Comparison of ENCODE assay signal across 11 cellular contexts in genomic region chrX:143632625-143633387, GRCh38. TPM values are rescaled to one million over a fixed set of nuclear protein-coding genes. Genes with fewer than 3 reads are reported as not detected.
A peak's percentile ranks its signal among the peaks of the same experiment; 100 is the strongest.
DNase-seq lines count a peak whose midpoint lies in the region; ATAC-seq and TF ChIP-seq lines count a peak whose summit lies in the region.
"Had no signal": no experiment of that assay in that cellular context is flagged by ENCODE, and none has a peak within 500 bp of the region (broad histone marks: within the 10 kb centered on the region; RNA-seq: fewer than 3 reads in every experiment).

No MANE protein-coding gene starts in this region.

- H3K36me3 ChIP-seq in SK-N-MC (ENCODE audit: insufficient read depth, low read length) (no peaks in the 10 kb centered on the region), subcutaneous abdominal adipose tissue (ENCODE audit: control insufficient read depth in 5 of 5, insufficient read depth in 5 of 5, low read length in 5 of 5) (no peaks in the 10 kb centered on the region)
- H3K36me3 ChIP-seq: SJSA1 had no signal

- peak overlapping the region; percentile 39 for H3K27ac Mint-ChIP-seq in activated CD8-positive, alpha-beta T cell treated with anti-CD3 and anti-CD28 coated beads, Interleukin-2, amount 10 ng/mL, durations not matched to agents 7 days and 5 days
- H3K27ac Mint-ChIP-seq in activated CD8-positive, alpha-beta T cell treated with anti-CD3 and anti-CD28 coated beads for 36 hours: no peak overlapping the region

- ATAC-seq in activated CD8-positive, alpha-beta T cell treated with anti-CD3 and anti-CD28 coated beads, Interleukin-2, amount 10 ng/mL, durations not matched to agents 7 days and 5 days: no peak
- no peak for ATAC-seq in activated CD8-positive, alpha-beta T cell treated with anti-CD3 and anti-CD28 coated beads for 36 hours
- ATAC-seq in esophagus mucosa: no peak

- peaks cover 0 to 22% (median 18%) of the 10 kb centered on the region in 5 donors for H3K4me1 ChIP-seq in subcutaneous abdominal adipose tissue (ENCODE audit: control insufficient read depth in 5 of 5, insufficient read depth in 5 of 5, low read length in 5 of 5)
- H3K4me1 ChIP-seq: SJSA1 had no signal

- peaks cover 10% of the 10 kb centered on the region for H3K27me3 Mint-ChIP-seq in activated CD8-positive, alpha-beta T cell treated with anti-CD3 and anti-CD28 coated beads, Interleukin-2, amount 10 ng/mL, durations not matched to agents 7 days and 5 days (ENCODE audit: low read depth)
- peaks cover 14% of the 10 kb centered on the region for H3K27me3 Mint-ChIP-seq in activated CD8-positive, alpha-beta T cell treated with anti-CD3 and anti-CD28 coated beads for 36 hours

- no peaks in the 10 kb centered on the region for H3K9me3 ChIP-seq in SK-N-MC (ENCODE audit: low read depth, low read length)
- no peaks in the 10 kb centered on the region for H3K9me3 ChIP-seq in iPS-18c (ENCODE audit: control insufficient read depth, insufficient read depth, low read length)
- no peaks in the 10 kb centered on the region for H3K9me3 ChIP-seq in subcutaneous abdominal adipose tissue (ENCODE audit: control insufficient read depth in 5 of 5, low read length in 5 of 5)
- H3K9me3 ChIP-seq: SJSA1 had no signal

- H3K27me3 ChIP-seq in subcutaneous abdominal adipose tissue (ENCODE audit: control insufficient read depth in 5 of 5, insufficient read depth in 4 of 5, low read length in 5 of 5): peaks cover 3 to 24% (median 11%) of the 10 kb centered on the region in 5 donors
- H3K27me3 ChIP-seq: SJSA1 had no signal

- H3K9me3 Mint-ChIP-seq in activated CD8-positive, alpha-beta T cell treated with anti-CD3 and anti-CD28 coated beads, Interleukin-2, amount 10 ng/mL, durations not matched to agents 7 days and 5 days (ENCODE audit: insufficient read depth): no peaks in the 10 kb centered on the region
- H3K9me3 Mint-ChIP-seq in activated CD8-positive, alpha-beta T cell treated with anti-CD3 and anti-CD28 coated beads for 36 hours: no peaks in the 10 kb centered on the region

- POLR2A ChIA-PET in activated CD8-positive, alpha-beta T cell treated with anti-CD3 and anti-CD28 coated beads, Interleukin-2, amount 10 ng/mL, durations not matched to agents 7 days and 5 days (lab: Charles Lee): no interaction called here
- POLR2A ChIA-PET in activated CD8-positive, alpha-beta T cell treated with anti-CD3 and anti-CD28 coated beads for 36 hours (lab: Charles Lee): no interaction called here

- no peak for DNase-seq in activated CD8-positive, alpha-beta T cell treated with anti-CD3 and anti-CD28 coated beads, Interleukin-2, amount 10 ng/mL, durations not matched to agents 7 days and 5 days
- no peak for DNase-seq in activated CD8-positive, alpha-beta T cell treated with anti-CD3 and anti-CD28 coated beads for 36 hours
- DNase-seq in SK-N-MC (ENCODE audit: low read depth, low spot score): no peak
- no peak for DNase-seq in stimulated activated CD4-positive, alpha-beta T cell treated with anti-CD3 and anti-CD28 coated beads, Interleukin-4, amount 100 ng/mL, for 4 hours
- DNase-seq in activated naive CD4-positive, alpha-beta T cell treated with anti-CD3 and anti-CD28 coated beads, Interleukin-2, amount 50 U/mL, for 16 hours: no peak
- DNase-seq: activated CD8-positive, alpha-beta memory T cell treated with anti-CD3 and anti-CD28 coated beads, Interleukin-2, amount 50 U/mL, for 4 hours; effector CD4-positive, alpha-beta T cell had no signal

- peaks cover 2% of the 10 kb centered on the region for H3K36me3 Mint-ChIP-seq in activated CD8-positive, alpha-beta T cell treated with anti-CD3 and anti-CD28 coated beads, Interleukin-2, amount 10 ng/mL, durations not matched to agents 7 days and 5 days (ENCODE audit: low read depth)
- peaks cover 2% of the 10 kb centered on the region for H3K36me3 Mint-ChIP-seq in activated CD8-positive, alpha-beta T cell treated with anti-CD3 and anti-CD28 coated beads for 36 hours (ENCODE audit: low read depth)

- no peak overlapping the region for H3K4me3 Mint-ChIP-seq in activated CD8-positive, alpha-beta T cell treated with anti-CD3 and anti-CD28 coated beads, Interleukin-2, amount 10 ng/mL, durations not matched to agents 7 days and 5 days
- H3K4me3 Mint-ChIP-seq in activated CD8-positive, alpha-beta T cell treated with anti-CD3 and anti-CD28 coated beads for 36 hours: no peak overlapping the region

- no peak overlapping the region for H3K9ac ChIP-seq in SK-N-MC (ENCODE audit: insufficient read length)
- no peak overlapping the region for H3K9ac ChIP-seq in subcutaneous abdominal adipose tissue (ENCODE audit: low read length in 5 of 5)

- H3K27ac ChIP-seq in SK-N-MC (no peak overlapping the region), subcutaneous abdominal adipose tissue (ENCODE audit: low read depth, low read length) (no peak overlapping the region)
- H3K27ac ChIP-seq: SJSA1 had no signal

- H3K4me3 ChIP-seq in SK-N-MC (peak overlapping the region; percentile 76), iPS-18c (ENCODE audit: insufficient read depth, low read depth, low read length) (peak overlapping the region; percentile 50), subcutaneous abdominal adipose tissue (ENCODE audit: low read depth in 1 of 5, low read length in 5 of 5) (peak overlapping the region; percentile 52 to 63 (median 59))
- H3K4me3 ChIP-seq: SJSA1 had no signal

- CTCF ChIA-PET in activated CD8-positive, alpha-beta T cell treated with anti-CD3 and anti-CD28 coated beads, Interleukin-2, amount 10 ng/mL, durations not matched to agents 7 days and 5 days (lab: Charles Lee): no interaction called here
- CTCF ChIA-PET in activated CD8-positive, alpha-beta T cell treated with anti-CD3 and anti-CD28 coated beads for 36 hours (lab: Charles Lee): no interaction called here

- no peak for TF ChIP-seq CTCF in activated CD8-positive, alpha-beta T cell treated with anti-CD3 and anti-CD28 coated beads for 36 hours (IDR thresholded peaks at IDR 0.05)

- intact Hi-C loops in activated CD8-positive, alpha-beta T cell treated with anti-CD3 and anti-CD28 coated beads for 36 hours (cut with micrococcal nuclease): no loop called here

- peaks cover 2% of the 10 kb centered on the region for H3K4me1 Mint-ChIP-seq in activated CD8-positive, alpha-beta T cell treated with anti-CD3 and anti-CD28 coated beads, Interleukin-2, amount 10 ng/mL, durations not matched to agents 7 days and 5 days (ENCODE audit: low read depth)
- peaks cover 2% of the 10 kb centered on the region for H3K4me1 Mint-ChIP-seq in activated CD8-positive, alpha-beta T cell treated with anti-CD3 and anti-CD28 coated beads for 36 hours (ENCODE audit: low read depth)

RNA-seq across cellular contexts. Expression of gene SLITRK4, which starts 3.1 kb away (rescaled TPM):
- total RNA-seq in activated CD8-positive, alpha-beta T cell treated with anti-CD3 and anti-CD28 coated beads, Interleukin-2, amount 10 ng/mL, durations not matched to agents 7 days and 5 days: not detected
- total RNA-seq in activated CD8-positive, alpha-beta T cell treated with anti-CD3 and anti-CD28 coated beads for 36 hours: not detected
- 0.32 TPM for total RNA-seq in esophagus mucosa
- total RNA-seq: SJSA1 had no signal
